In genomic region chr10:110220383-110220782, GRCh38 we compare ENCODE assay signal across 16 cellular contexts. TPM values are rescaled to one million over a fixed set of nuclear protein-coding genes. Genes with fewer than 3 reads are reported as not detected.
DNase-seq lines count a peak whose midpoint lies in the region; ATAC-seq, FAIRE-seq and TF ChIP-seq lines count a peak whose summit lies in the region.
"Had no signal": no experiment of that assay in that cellular context is flagged by ENCODE, and none has a peak within 500 bp of the region (broad histone marks: within the 10 kb centered on the region; RNA-seq: fewer than 3 reads in every experiment).

No MANE protein-coding gene starts in this region.

- TF ChIP-seq RAD21 in K562 (CRISPR knock-in tag; conservative IDR thresholded peaks at IDR 0.05 in 1 of 2, IDR thresholded peaks at IDR 0.05 in 1 of 2), result no peak

- H4K20me1 ChIP-seq in K562 (replicated peaks; ENCODE audit: control insufficient read depth, insufficient read depth, low read length), result no peaks in the 10 kb centered on the region

- no peak overlapping the region for H2AFZ ChIP-seq in K562 (ENCODE audit: low read depth, low read length)

- TF ChIP-seq EP300 in K562 (IDR thresholded peaks at IDR 0.05; ENCODE audit: low read length) (no peak), sigmoid colon (IDR thresholded peaks at IDR 0.05) (no peak)

- intact Hi-C loops in K562 (cut with micrococcal nuclease) (no loop called here), right cardiac atrium (cut with DNase I) (loop anchor here in 3 of 4 donors (5.0 to 10.0 kb wide), 3 partner anchors 54 to 83 kb away; no protein-coding TSS in a partner anchor), sigmoid colon (cut with DNase I) (loop anchor here (5.0 to 10.0 kb wide), 2 partner anchors 298 to 344 kb away; partner anchors contain the start of genes SMC3 and XPNPEP1), MCF 10A (cut with micrococcal nuclease) (loop anchor here (10.0 kb wide), 1 partner anchor 336 kb away; no protein-coding TSS in a partner anchor)

- DNase-seq in CD8-positive, alpha-beta memory T cell, result no peak
- DNase-seq in K562 (ENCODE audit: extremely low read depth in 1 of 4, low spot score in 3 of 4) (no peak), right cardiac atrium (peak in 2 of 3 donors; percentile 56 to 75), sigmoid colon (peak; percentile 74), GM12892 (ENCODE audit: insufficient read length) (no peak), MCF 10A (ENCODE audit: unreplicated experiment) (no peak)
- DNase-seq: GDM1; left lung; naive B cell; NCI-H1694; NCI-H345; stimulated activated CD4-positive, alpha-beta T cell treated with anti-CD3 and anti-CD28 coated beads, Interleukin-15, amount 100 ng/mL, for 24 hours; stimulated activated naive CD8-positive, alpha-beta T cell treated with anti-CD3 and anti-CD28 coated beads, Interleukin-15, amount 100 ng/mL, for 72 hours had no signal

- no peak overlapping the region for H3K27ac ChIP-seq in CD8-positive, alpha-beta memory T cell (ENCODE audit: low read depth, low read length)
- H3K27ac ChIP-seq in K562 (ENCODE audit: extremely low read depth, low read depth, low read length) (no peak overlapping the region), right cardiac atrium (ENCODE audit: low read length) (peak overlapping the region; percentile 66), sigmoid colon (peak overlapping the region; percentile 81 to 92 (median 92))
- H3K27ac ChIP-seq: left lung had no signal

- H3K4me3 Mint-ChIP-seq in CD8-positive, alpha-beta memory T cell, result peak overlapping the region in 2 of 7 donors; percentile 3 to 38
- no peak overlapping the region for H3K4me3 Mint-ChIP-seq in MCF 10A (ENCODE audit: unreplicated experiment)
- H3K4me3 Mint-ChIP-seq: stimulated activated naive CD8-positive, alpha-beta T cell treated with anti-CD3 and anti-CD28 coated beads, Interleukin-15, amount 100 ng/mL, for 72 hours had no signal

- no peak for TF ChIP-seq POLR2A in K562 (conservative IDR thresholded peaks at IDR 0.05)
- no peak for TF ChIP-seq POLR2A in sigmoid colon (IDR thresholded peaks at IDR 0.05)
- TF ChIP-seq POLR2A in GM12892 (IDR thresholded peaks at IDR 0.05; ENCODE audit: low read depth, low read length), result no peak

- H3K9me3 ChIP-seq in CD8-positive, alpha-beta memory T cell (ENCODE audit: low read length), result no peaks in the 10 kb centered on the region
- H3K9me3 ChIP-seq in K562 (replicated peaks; ENCODE audit: control insufficient read depth, insufficient read depth, low read depth, low read length), result no peaks in the 10 kb centered on the region
- H3K9me3 ChIP-seq in right cardiac atrium (ENCODE audit: control insufficient read depth, low read length), result no peaks in the 10 kb centered on the region
- H3K9me3 ChIP-seq in sigmoid colon, result no peaks in the 10 kb centered on the region
- H3K9me3 ChIP-seq: left lung had no signal

- H3K27ac Mint-ChIP-seq in CD8-positive, alpha-beta memory T cell, result peak overlapping the region in 5 of 8 donors; percentile 2 to 52 (median 37)
- H3K27ac Mint-ChIP-seq in MCF 10A (ENCODE audit: low read depth, unreplicated experiment), result no peak overlapping the region
- H3K27ac Mint-ChIP-seq: stimulated activated naive CD8-positive, alpha-beta T cell treated with anti-CD3 and anti-CD28 coated beads, Interleukin-15, amount 100 ng/mL, for 72 hours had no signal

- no peaks in the 10 kb centered on the region for H3K36me3 ChIP-seq in CD8-positive, alpha-beta memory T cell (ENCODE audit: insufficient read depth, low read length)
- H3K36me3 ChIP-seq in K562 (ENCODE audit: control insufficient read depth, insufficient read depth, low read length) (no peaks in the 10 kb centered on the region), sigmoid colon (no peaks in the 10 kb centered on the region)
- H3K36me3 ChIP-seq: left lung had no signal

- no peaks in the 10 kb centered on the region for H3K9me1 ChIP-seq in K562 (ENCODE audit: control insufficient read depth, insufficient read depth, low read length)

- FAIRE-seq in K562 (lab: Jason Lieb, UNC), result no peak
- FAIRE-seq in GM12892 (lab: Jason Lieb, UNC), result no peak

- peaks cover 68% of the 10 kb centered on the region for H3K79me2 ChIP-seq in K562 (ENCODE audit: control insufficient read depth, insufficient read depth, low read length)

- BruUV-seq in K562 (replicated peaks; lab: Mats Ljungman, UMichigan) (no TSS peak), MCF 10A (replicated peaks; lab: Mats Ljungman, UMichigan) (no TSS peak)

- TF ChIP-seq CTCF in K562 (IDR thresholded peaks at IDR 0.05 in 2 of 3, conservative IDR thresholded peaks at IDR 0.05 in 1 of 3; ENCODE audit: insufficient read depth in 2 of 3, low read depth in 1 of 3, low read length in 3 of 3) (no peak), sigmoid colon (IDR thresholded peaks at IDR 0.05) (no peak), MCF 10A (IDR thresholded peaks at IDR 0.05; ENCODE audit: unreplicated experiment) (no peak)

- H3K9me3 Mint-ChIP-seq in CD8-positive, alpha-beta memory T cell, result no peaks in the 10 kb centered on the region
- H3K9me3 Mint-ChIP-seq in MCF 10A (ENCODE audit: unreplicated experiment), result no peaks in the 10 kb centered on the region
- H3K9me3 Mint-ChIP-seq: naive B cell; stimulated activated naive CD8-positive, alpha-beta T cell treated with anti-CD3 and anti-CD28 coated beads, Interleukin-15, amount 100 ng/mL, for 72 hours had no signal

- in situ Hi-C loops in K562 (cut with MboI), result no loop called here

- peaks cover 18 to 53% (median 29%) of the 10 kb centered on the region in 3 donors for H3K4me1 Mint-ChIP-seq in CD8-positive, alpha-beta memory T cell
- peaks cover 29% of the 10 kb centered on the region for H3K4me1 Mint-ChIP-seq in MCF 10A (ENCODE audit: insufficient read depth, unreplicated experiment)

- peaks cover 22% of the 10 kb centered on the region for H3K4me1 ChIP-seq in CD8-positive, alpha-beta memory T cell (ENCODE audit: insufficient read depth, low read length)
- H3K4me1 ChIP-seq in K562 (replicated peaks in 1 of 2; ENCODE audit: control insufficient read depth in 2 of 2, insufficient read depth in 2 of 2, low read length in 2 of 2) (peaks cover 44 to 48% of the 10 kb centered on the region in 2 experiments; a peak in 4 of 5 replicates), right cardiac atrium (ENCODE audit: control insufficient read depth, insufficient read depth, low read length) (peaks cover 22% of the 10 kb centered on the region), sigmoid colon (peaks cover 0 to 55% (median 46%) of the 10 kb centered on the region in 4 donors)

- ATAC-seq in K562 (no peak), right cardiac atrium (no peak), HG03025 (IDR thresholded peaks at IDR 0.05; ENCODE audit: low FRiP score, unreplicated experiment) (no peak), HG03354 (IDR thresholded peaks at IDR 0.05; ENCODE audit: poor library complexity, severe bottlenecking, unreplicated experiment) (no peak)
- ATAC-seq: activated CD4-positive, CD25-positive, alpha-beta regulatory T cell treated with anti-CD3 and anti-CD28 coated beads, Interleukin-2, amount 50 U/mL, for 24 hours; left lung; stimulated activated naive CD8-positive, alpha-beta T cell treated with anti-CD3 and anti-CD28 coated beads, Interleukin-15, amount 100 ng/mL, for 72 hours had no signal

- H3K27me3 ChIP-seq in CD8-positive, alpha-beta memory T cell (ENCODE audit: insufficient read depth, low read length, poor library complexity, severe bottlenecking), result no peaks in the 10 kb centered on the region
- H3K27me3 ChIP-seq in K562 (ENCODE audit: control insufficient read depth in 2 of 2, insufficient read depth in 2 of 2, low read length in 2 of 2) (no peaks in the 10 kb centered on the region), right cardiac atrium (ENCODE audit: control insufficient read depth, insufficient read depth) (no peaks in the 10 kb centered on the region), sigmoid colon (no peaks in the 10 kb centered on the region)
- H3K27me3 ChIP-seq: left lung had no signal

- WGBS in K562 (ENCODE audit: insufficient coverage, low coverage, missing lambda C conversion rate), result 78% methylated on average over 1 of the region's 2 CpGs
- WGBS in right cardiac atrium, result 47% methylated on average over 2 of the region's 2 CpGs
- 59 to 77% methylated on average over 2 of the region's 2 CpGs for WGBS in sigmoid colon, 2 donors

- no peak overlapping the region for H3K4me2 ChIP-seq in K562 (ENCODE audit: insufficient read depth, low read length)

- H3K36me3 Mint-ChIP-seq in CD8-positive, alpha-beta memory T cell, result peaks cover 0 to 2% (median 0%) of the 10 kb centered on the region in 3 donors
- no peaks in the 10 kb centered on the region for H3K36me3 Mint-ChIP-seq in MCF 10A (ENCODE audit: insufficient read depth, unreplicated experiment)
- H3K36me3 Mint-ChIP-seq: naive B cell had no signal

- CTCF ChIA-PET in CD8-positive, alpha-beta memory T cell (lab: Charles Lee), result interaction anchor here (1.6 to 12.3 kb wide), 3 partner anchors 10 to 104 kb away, joined by 3 to 179 read pairs (median 14); partner anchors contain the start of gene MXI1
- CTCF ChIA-PET in K562 (lab: Yijun Ruan, JAX; ENCODE audit: low intra/inter-chr PET ratio), result interaction anchor here (2.3 kb wide), 1 partner anchor 83 kb away, joined by 14 read pairs; no protein-coding TSS in a partner anchor
- CTCF ChIA-PET in MCF 10A (lab: Yijun Ruan, JAX), result interaction anchor here (0.8 to 7.7 kb wide), 5 partner anchors 9 to 176 kb away, joined by 3 to 120 read pairs (median 4); no protein-coding TSS in a partner anchor

- H3K4me3 ChIP-seq in CD8-positive, alpha-beta memory T cell (ENCODE audit: low read length), result no peak overlapping the region
- H3K4me3 ChIP-seq in K562 (no peak overlapping the region), right cardiac atrium (ENCODE audit: low read length) (no peak overlapping the region), sigmoid colon (no peak overlapping the region)
- H3K4me3 ChIP-seq: left lung had no signal

- H3K9ac ChIP-seq in K562 (ENCODE audit: insufficient read depth in 1 of 2, low read depth in 2 of 2, low read length in 2 of 2), result peak overlapping the region; percentile 41 to 73; a peak in 2 of 4 replicates

- POLR2A ChIA-PET in CD8-positive, alpha-beta memory T cell (lab: Charles Lee), result interaction anchor here (6.3 kb wide), 1 partner anchor 11 kb away, joined by 117 read pairs; the partner anchor contains the start of gene MXI1
- POLR2A ChIA-PET in K562 (lab: Yijun Ruan, JAX) (interaction anchor here (0.7 to 4.9 kb wide), 2 partner anchors 9 to 1398 kb away, joined by 3 to 61 read pairs; no protein-coding TSS in a partner anchor), MCF 10A (lab: Yijun Ruan, JAX) (interaction anchor here (0.7 to 12.0 kb wide), 2 partner anchors 10 to 63 kb away, joined by 3 to 288 read pairs; partner anchors contain the start of gene MXI1)

- H3K27me3 Mint-ChIP-seq in CD8-positive, alpha-beta memory T cell, result peaks cover 6 to 9% of the 10 kb centered on the region in 2 donors
- no peaks in the 10 kb centered on the region for H3K27me3 Mint-ChIP-seq in MCF 10A (ENCODE audit: insufficient read depth, unreplicated experiment)

RNA-seq across cellular contexts. Expression of gene MXI1, which starts 13.0 kb away (rescaled TPM):
- 1 to 10 TPM; 8.6 to 9.2 TPM for total RNA-seq in CD8-positive, alpha-beta memory T cell
- polyA plus RNA-seq in CD8-positive, alpha-beta memory T cell, result 32.3 TPM
- total RNA-seq in K562 (2011; cell fraction: chromatin; rRNA removed; ENCODE audit: low replicate concordance), result 6.0 and 16.1 TPM in 2 replicates
- 4.0 and 5.7 TPM in 2 replicates for total RNA-seq in K562 (2011; cell fraction: nucleolus; rRNA removed)
- 9.7 and 17.9 TPM in 2 replicates for total RNA-seq in K562 (2011; cell fraction: nucleoplasm; rRNA removed)
- total RNA-seq in K562 (2014; rRNA removed), result 14.3 and 18.2 TPM in 2 replicates
- 14.8 and 21.2 TPM in 2 replicates for total RNA-seq in K562 (2014; rRNA removed; fragmentation: Illumina TruSeq; extraction: Trizol)
- total RNA-seq in K562 (2015; rRNA removed; fragmentation: Illumina TruSeq; extraction: Trizol), result 8.0 and 9.1 TPM in 2 replicates
- 16.4 and 17.8 TPM in 2 replicates for total RNA-seq in K562 (2021)
- polyA plus RNA-seq in K562 (2011; rRNA removed), result 23.7 and 24.4 TPM in 2 replicates
- 10.5 and 13.2 TPM in 2 replicates for polyA plus RNA-seq in K562 (2011; cell fraction: cytosol; rRNA removed)
- 18.3 and 28.9 TPM in 2 replicates for polyA plus RNA-seq in K562 (2011; cell fraction: nucleus; rRNA removed)
- polyA plus RNA-seq in K562 (2012), result 12.3 and 13.1 TPM in 2 replicates
- polyA plus RNA-seq in K562 (2014; fragmentation: Illumina TruSeq; extraction: Trizol), result 13.7 and 17.6 TPM in 2 replicates
- 10 to 100 TPM; 11.4 to 15.8 TPM for polyA plus RNA-seq in K562 (2014; fragmentation: Nextera tagmentation; extraction: Ambion mirVana)
- polyA plus RNA-seq in K562 (2014; rRNA removed), result 12.9 and 13.4 TPM in 2 replicates
- polyA minus RNA-seq in K562 (2011; rRNA and poly(A)+ RNA removed), result 27.0 and 27.3 TPM in 2 replicates
- polyA minus RNA-seq in K562 (2011; cell fraction: cytosol; rRNA and poly(A)+ RNA removed), result 17.8 and 21.1 TPM in 2 replicates
- 5.9 and 12.3 TPM in 2 replicates for polyA minus RNA-seq in K562 (2011; cell fraction: nucleus; rRNA and poly(A)+ RNA removed)
- 10 to 100 TPM; 57.5 to 91.3 (median 62.4) TPM for total RNA-seq in right cardiac atrium
- 35.5 TPM for polyA plus RNA-seq in right cardiac atrium
- total RNA-seq in sigmoid colon, result 100 to 1,000 TPM in 3 of 4 donors, 10 to 100 TPM in 1; 92.0 to 148 (median 107) TPM
- polyA plus RNA-seq in sigmoid colon, result 10 to 100 TPM; 52.2 to 84.7 (median 84.2) TPM
- polyA plus RNA-seq in GM12892 (2012; ENCODE audit: missing spikeins), result 16.5 TPM
- total RNA-seq in MCF 10A (2022), result 16.9 and 19.5 TPM in 2 replicates

Comparison
In these comparisons a context has a peak if more than half of its experiments do, and no peak if none do; other contexts are left out.
1. DNase-seq: peak in right cardiac atrium (2 of 3) and sigmoid colon (single experiment); none in CD8-positive, alpha-beta memory T cell (0 of 5), K562 (0 of 4), GM12892 (single experiment) and MCF 10A (single experiment).
2. H3K27ac ChIP-seq: peak in right cardiac atrium (single experiment) and sigmoid colon (4 of 4); none in CD8-positive, alpha-beta memory T cell (single experiment) and K562 (single experiment).